Comparison of ENCODE assay signal across 33 cellular contexts in genomic region chr7:131252976-131253375, GRCh38.
DNase-seq lines count a peak whose midpoint lies in the region; ATAC-seq and TF ChIP-seq lines count a peak whose summit lies in the region.
"Had no signal": no experiment of that assay in that cellular context is flagged by ENCODE, and none has a peak within 500 bp of the region (broad histone marks: within the 10 kb centered on the region; RNA-seq: fewer than 3 reads in every experiment).

No MANE protein-coding gene starts in this region.

- CTCF ChIA-PET in HEK293 (lab: Yijun Ruan, JAX) (interaction anchor here (0.7 kb wide), 1 partner anchor 26 kb away, joined by 3 read pairs; no protein-coding TSS in a partner anchor), IMR-90 (lab: Yijun Ruan, JAX) (interaction anchor here (0.8 kb wide), 1 partner anchor 88 kb away, joined by 3 read pairs; no protein-coding TSS in a partner anchor)

- H3K9me3 ChIP-seq in HEK293 (ENCODE audit: control insufficient read depth, insufficient read depth, low read depth, low read length) (no peaks in the 10 kb centered on the region), IMR-90 (ENCODE audit: control insufficient read depth, insufficient read depth, low read length) (peaks cover 11% of the 10 kb centered on the region)

- H2AFZ ChIP-seq in IMR-90 (replicated peaks; ENCODE audit: low read length, poor library complexity), result no peak overlapping the region

- H3K36me3 Mint-ChIP-seq in nephron progenitor cell (ENCODE audit: low read depth), result peaks cover 18% of the 10 kb centered on the region
- H3K36me3 Mint-ChIP-seq: CD14-positive monocyte had no signal

- no peak overlapping the region for H2BK15ac ChIP-seq in IMR-90 (ENCODE audit: low read depth, low read length)

- H2BK20ac ChIP-seq in IMR-90 (ENCODE audit: low read depth, low read length), result no peak overlapping the region

- H3K4me2 ChIP-seq in IMR-90 (ENCODE audit: low read depth, low read length), result no peak overlapping the region
- H3K4me2 ChIP-seq: A549, BLaER1 had no signal

- H3K14ac ChIP-seq in IMR-90 (replicated peaks; ENCODE audit: low read depth, low read length), result no peak overlapping the region

- H2AK5ac ChIP-seq in IMR-90 (ENCODE audit: low read depth, low read length), result peak overlapping the region; percentile 29; the same call in 1 of the 2 replicates

- TF ChIP-seq CTCF in HEK293 (tag by site-specific recombination; IDR thresholded peaks at IDR 0.05), result no peak
- TF ChIP-seq CTCF in IMR-90 (conservative IDR thresholded peaks at IDR 0.05; ENCODE audit: low read depth, low read length), result no peak
- no peak for TF ChIP-seq CTCF in nephron progenitor cell (IDR thresholded peaks at IDR 0.05)

- H3K27ac ChIP-seq in HEK293 (ENCODE audit: extremely low read depth, low read depth, low read length) (no peak overlapping the region), IMR-90 (ENCODE audit: insufficient read depth, low read length) (no peak overlapping the region), angular gyrus (ENCODE audit: low read depth, low read length) (peak overlapping the region; percentile 50)
- H3K27ac ChIP-seq: 22Rv1, A549, BLaER1, C4-2B had no signal

- no peak overlapping the region for H2BK120ac ChIP-seq in IMR-90 (ENCODE audit: low read depth, low read length)

- POLR2A ChIA-PET in HEK293 (lab: Yijun Ruan, JAX), result interaction anchor here (1.1 kb wide), 2 partner anchors 14 to 74 kb away, joined by 3 to 4 read pairs; partner anchors contain the start of gene MKLN1
- POLR2A ChIA-PET in IMR-90 (lab: Charles Lee; ENCODE audit: unreplicated experiment), result no interaction called here

- dilution Hi-C loops in IMR-90 (cut with HindIII; ENCODE audit: low sequenced_read_pairs, unreplicated experiment), result no loop called here

- peaks cover 11% of the 10 kb centered on the region for H3K9me1 ChIP-seq in IMR-90 (ENCODE audit: insufficient read depth, low read length)

- no peak overlapping the region for H4K5ac ChIP-seq in IMR-90 (ENCODE audit: low read depth, low read length)

- H3K27me3 Mint-ChIP-seq in nephron progenitor cell (ENCODE audit: low read depth, poor library complexity), result no peaks in the 10 kb centered on the region

- H3K27me3 ChIP-seq in IMR-90 (ENCODE audit: control insufficient read depth, insufficient read depth, low read length), result no peaks in the 10 kb centered on the region
- H3K27me3 ChIP-seq: BE2C; BLaER1; BLaER1 treated with 17β-estradiol and CSF1 and Interleukin-3, amounts not matched to agents 10 nM and 100 nM had no signal

- H3K56ac ChIP-seq in IMR-90 (ENCODE audit: extremely low read depth, insufficient read depth, low read length), result no peak overlapping the region

- H3K4me1 Mint-ChIP-seq in nephron progenitor cell, result peaks cover 21% of the 10 kb centered on the region
- H3K4me1 Mint-ChIP-seq: B cell; CD4-positive, CD25-positive, alpha-beta regulatory T cell had no signal

- no peak overlapping the region for H3K27ac Mint-ChIP-seq in nephron progenitor cell
- H3K27ac Mint-ChIP-seq: B cell; CD14-positive monocyte; CD4-positive, alpha-beta T cell; CD4-positive, CD25-positive, alpha-beta regulatory T cell; CD8-positive, alpha-beta T cell had no signal

- DNase-seq in IMR-90 (no peak), NCI-H2029 (lab: John Stamatoyannopoulos, UW) (no peak), nephron progenitor cell (no peak), KBM-7 (no peak)
- DNase-seq: 8988T; ACHN; AML-193; BE2C; C1 segment of cervical spinal cord; Caco-2; Calu3; CD4-positive, alpha-beta memory T cell; CD4-positive, alpha-beta T cell; CD4-positive, CD25-positive, alpha-beta regulatory T cell; CD8-positive, alpha-beta memory T cell; CD8-positive, alpha-beta T cell; COR-L47; DMS 273 treated with DMSO at 0.1 percent for 48 hours; DMS153; DMS53; DMS79; DMS79 treated with DMSO at 0.1 percent for 48 hours; DND-41; EL had no signal

- H3K4ac ChIP-seq in IMR-90 (ENCODE audit: low read depth, low read length), result no peak overlapping the region

- no peak overlapping the region for H4K8ac ChIP-seq in IMR-90 (ENCODE audit: low read depth in 2 of 2, low read length in 2 of 2)

- BruUV-seq in IMR-90 (replicated peaks; lab: Mats Ljungman, UMichigan), result no TSS peak

- ATAC-seq in IMR-90 (ENCODE audit: low read depth), result no peak
- ATAC-seq: A549; CD8-positive, alpha-beta T cell had no signal

- no peak overlapping the region for H2AK9ac ChIP-seq in IMR-90 (replicated peaks; ENCODE audit: low read depth, low read length, poor library complexity)

- H3K4me1 ChIP-seq in HEK293 (ENCODE audit: control insufficient read depth, insufficient read depth, low read length) (no peaks in the 10 kb centered on the region), IMR-90 (ENCODE audit: control insufficient read depth, insufficient read depth, low read length) (peaks cover 13% of the 10 kb centered on the region)
- H3K4me1 ChIP-seq: BE2C, BLaER1, Caco-2 had no signal

- TF ChIP-seq RAD21 in IMR-90 (IDR thresholded peaks at IDR 0.05; ENCODE audit: low read length), result no peak

- no CpG with 5 or more reads among the region's 1 CpG for WGBS in IMR-90 (ENCODE audit: extremely low coverage in 2 of 2, insufficient read length in 1 of 2), 2 experiments

- no peak overlapping the region for H4K91ac ChIP-seq in IMR-90 (ENCODE audit: insufficient read depth, low read depth, low read length)

- no peaks in the 10 kb centered on the region for H3K79me1 ChIP-seq in IMR-90 (ENCODE audit: low read depth in 1 of 2, low read length in 2 of 2)

- no peak overlapping the region for H3K4me3 Mint-ChIP-seq in nephron progenitor cell
- H3K4me3 Mint-ChIP-seq: B cell; CD14-positive monocyte; CD4-positive, alpha-beta memory T cell; CD4-positive, alpha-beta T cell; CD4-positive, CD25-positive, alpha-beta regulatory T cell; CD8-positive, alpha-beta memory T cell; CD8-positive, alpha-beta T cell had no signal

- H4K20me1 ChIP-seq in IMR-90 (ENCODE audit: insufficient read depth, low read length), result 0 out of 2 replicates have a peak, but pooled peaks cover 4% of the 10 kb centered on the region
- H4K20me1 ChIP-seq: BLaER1; BLaER1 treated with 17β-estradiol and CSF1 and Interleukin-3, amounts not matched to agents 10 nM and 100 nM had no signal

- no peak for TF ChIP-seq POLR2A in IMR-90 (IDR thresholded peaks at IDR 0.05; ENCODE audit: low read depth, low read length)

- intact Hi-C loops in IMR-90 (cut with micrococcal nuclease), result no loop called here

- H3K23ac ChIP-seq in IMR-90 (ENCODE audit: low read depth, low read length), result no peak overlapping the region

- H3K9me3 Mint-ChIP-seq in nephron progenitor cell, result peaks cover 53% of the 10 kb centered on the region

- no peak overlapping the region for H3K18ac ChIP-seq in IMR-90 (ENCODE audit: low read depth, low read length)

- in situ Hi-C loops in IMR-90 (cut with MboI; ENCODE audit: low sequenced_read_pairs) (no loop called here), KBM-7 (cut with MboI; ENCODE audit: low pct_unique_long_range_greater_than_20kb, low sequenced_read_pairs) (no loop called here)

- no peak overlapping the region for H3K9ac ChIP-seq in IMR-90 (ENCODE audit: low read depth, low read length)
- H3K9ac ChIP-seq: BLaER1 had no signal

- H2BK5ac ChIP-seq in IMR-90 (ENCODE audit: low read depth, low read length, poor library complexity, severe bottlenecking), result no peak overlapping the region

- H3K36me3 ChIP-seq in HEK293 (ENCODE audit: control insufficient read depth in 2 of 2, insufficient read depth in 1 of 2, low read length in 2 of 2), result no peaks in the 10 kb centered on the region
- H3K36me3 ChIP-seq in IMR-90 (ENCODE audit: control insufficient read depth, insufficient read depth, low read length), result no peaks in the 10 kb centered on the region
- H3K36me3 ChIP-seq: BE2C; BLaER1; BLaER1 treated with 17β-estradiol and CSF1 and Interleukin-3, amounts not matched to agents 10 nM and 100 nM had no signal

- H3K4me3 ChIP-seq in HEK293 (ENCODE audit: low read depth, low read length) (no peak overlapping the region), IMR-90 (ENCODE audit: insufficient read depth, low read depth, low read length) (no peak overlapping the region)
- H3K4me3 ChIP-seq: A549; BLaER1; BLaER1 treated with 17β-estradiol and CSF1 and Interleukin-3, amounts not matched to agents 10 nM and 100 nM had no signal

TF ChIP-seq in HEK293, 187 proteins besides CTCF, POLR2A, EP300 and RAD21:
- peak; percentile 93 for TF ChIP-seq ZNF677 (tag by site-specific recombination; IDR thresholded peaks at IDR 0.05)
- no peak for TF ChIP-seq ZNF785 (tag by site-specific recombination; IDR thresholded peaks at IDR 0.05)
- TF ChIP-seq PRDM1 (tag by site-specific recombination; IDR thresholded peaks at IDR 0.05), result no peak
- TF ChIP-seq ZNF555 (tag by site-specific recombination; conservative IDR thresholded peaks at IDR 0.05), result no peak

TF ChIP-seq in IMR-90, 13 proteins besides CTCF, POLR2A, EP300 and RAD21:
- TF ChIP-seq MAZ (IDR thresholded peaks at IDR 0.05; ENCODE audit: borderline replicate concordance, low read depth, low read length), result no peak
